5 cellular contexts compared by ENCODE assay signal in the genomic region with DNA sequence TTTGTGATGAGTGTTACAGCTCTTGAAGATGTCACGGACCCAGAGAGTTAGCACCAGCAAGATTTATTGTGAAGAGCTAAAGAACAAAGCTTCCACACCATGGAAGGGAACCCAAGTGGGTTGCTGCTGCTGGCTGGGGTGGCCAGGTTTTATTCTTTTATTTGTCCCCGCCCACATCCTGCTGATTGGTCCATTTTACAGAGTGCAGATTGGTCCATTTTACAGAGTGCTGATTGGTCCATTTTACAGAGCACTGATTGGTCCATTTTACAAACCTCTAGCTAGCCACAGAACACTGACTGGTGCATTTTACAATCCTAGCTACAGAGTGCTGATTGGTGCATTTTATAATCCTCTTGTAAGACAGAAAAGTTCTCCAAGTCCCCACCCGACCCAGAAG. TPM values are rescaled to one million over a fixed set of nuclear protein-coding genes. Genes with fewer than 3 reads are reported as not detected.
"Had no signal": no experiment of that assay in that cellular context is flagged by ENCODE, and none has a peak within 500 bp of the region (broad histone marks: within the 10 kb centered on the region; RNA-seq: fewer than 3 reads in every experiment).

No MANE protein-coding gene starts in this region.

RNA-seq across cellular contexts. Expression of a gene that starts 29.5 kb away (rescaled TPM):
- total RNA-seq: activated B cell treated with CpG ODN at 0.5 μM for 24 hours; activated CD4-positive, alpha-beta T cell treated with anti-CD3 and anti-CD28 coated beads, Interleukin-2, amount 10 ng/mL, durations not matched to agents 7 days and 5 days; activated CD8-positive, alpha-beta T cell treated with anti-CD3 and anti-CD28 coated beads, Interleukin-2, amount 10 ng/mL, durations not matched to agents 7 days and 5 days; T-helper 1 cell treated with Interleukin-12 subunit alpha and Interleukin-12 subunit beta and Interleukin-4 antibody, amounts not matched to agents 30 ng/mL and 1 ng/mL, for 36 hours; T-helper 17 cell had no signal
